ENCODE assay signal across 25 cellular contexts in the genomic region with DNA sequence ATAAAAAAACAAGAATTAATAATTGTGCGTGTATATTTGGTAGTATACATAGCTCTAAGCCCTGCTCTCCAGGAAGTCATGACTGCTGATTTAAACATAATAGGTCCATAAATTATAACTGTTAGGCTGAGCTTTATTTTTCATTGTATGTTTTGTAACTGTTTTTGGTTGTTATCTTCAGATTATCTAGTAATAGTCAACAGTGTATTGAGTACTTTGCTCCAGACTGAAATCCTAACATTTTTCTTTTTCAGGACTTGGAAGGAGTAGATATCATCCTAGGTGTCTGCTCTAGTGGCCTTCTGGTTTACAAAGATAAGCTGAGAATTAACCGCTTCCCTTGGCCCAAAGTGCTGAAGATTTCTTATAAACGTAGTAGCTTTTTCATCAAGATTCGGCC.
A peak's percentile ranks its signal among the peaks of the same experiment; 100 is the strongest.
DNase-seq lines count a peak whose midpoint lies in the region; ATAC-seq and TF ChIP-seq lines count a peak whose summit lies in the region.
"Had no signal": no experiment of that assay in that cellular context is flagged by ENCODE, and none has a peak within 500 bp of the region (broad histone marks: within the 10 kb centered on the region; RNA-seq: fewer than 3 reads in every experiment).

No MANE protein-coding gene starts in this region.

- H3K36me3 ChIP-seq in MG63 = no peaks in the 10 kb centered on the region

- no peak for TF ChIP-seq CTCF in VCaP (conservative IDR thresholded peaks at IDR 0.05)

- no peaks in the 10 kb centered on the region for H3K9me3 Mint-ChIP-seq in activated naive CD8-positive, alpha-beta T cell (ENCODE audit: low read depth)
- H3K9me3 Mint-ChIP-seq in activated naive CD8-positive, alpha-beta T cell treated with anti-CD3 and anti-CD28 coated beads for 36 hours = no peaks in the 10 kb centered on the region
- H3K9me3 Mint-ChIP-seq: CD4-positive, CD25-positive, alpha-beta regulatory T cell; HFFc6 had no signal

- H3K27me3 Mint-ChIP-seq in activated naive CD8-positive, alpha-beta T cell = no peaks in the 10 kb centered on the region
- H3K27me3 Mint-ChIP-seq in activated naive CD8-positive, alpha-beta T cell treated with anti-CD3 and anti-CD28 coated beads for 36 hours = no peaks in the 10 kb centered on the region
- H3K27me3 Mint-ChIP-seq: CD4-positive, CD25-positive, alpha-beta regulatory T cell had no signal

- H3K4me3 Mint-ChIP-seq in activated naive CD8-positive, alpha-beta T cell = no peak overlapping the region
- no peak overlapping the region for H3K4me3 Mint-ChIP-seq in activated naive CD8-positive, alpha-beta T cell treated with anti-CD3 and anti-CD28 coated beads for 36 hours
- H3K4me3 Mint-ChIP-seq: CD4-positive, CD25-positive, alpha-beta regulatory T cell; HFFc6 had no signal

- ATAC-seq in HG03442 (IDR thresholded peaks at IDR 0.05; ENCODE audit: unreplicated experiment) = no peak
- ATAC-seq in esophagus mucosa = no peak
- ATAC-seq: GM12878, SK-N-SH treated with all-trans-retinoic acid at 6 μM for 48 hours had no signal

- no peaks in the 10 kb centered on the region for H3K4me1 Mint-ChIP-seq in activated naive CD8-positive, alpha-beta T cell (ENCODE audit: low read depth)
- H3K4me1 Mint-ChIP-seq in activated naive CD8-positive, alpha-beta T cell treated with anti-CD3 and anti-CD28 coated beads for 36 hours = no peaks in the 10 kb centered on the region

- peak overlapping the region; percentile 23 for H3K27ac Mint-ChIP-seq in activated naive CD8-positive, alpha-beta T cell
- no peak overlapping the region for H3K27ac Mint-ChIP-seq in activated naive CD8-positive, alpha-beta T cell treated with anti-CD3 and anti-CD28 coated beads for 36 hours
- H3K27ac Mint-ChIP-seq: CD4-positive, CD25-positive, alpha-beta regulatory T cell; HFFc6 had no signal

- H3K4me3 ChIP-seq in MG63 = no peak overlapping the region
- H3K4me3 ChIP-seq: GM12878 had no signal

- peaks cover 7% of the 10 kb centered on the region for H3K36me3 Mint-ChIP-seq in activated naive CD8-positive, alpha-beta T cell
- H3K36me3 Mint-ChIP-seq in activated naive CD8-positive, alpha-beta T cell treated with anti-CD3 and anti-CD28 coated beads for 36 hours = peaks cover 4% of the 10 kb centered on the region

- no peaks in the 10 kb centered on the region for H3K27me3 ChIP-seq in MG63

- H3K9me3 ChIP-seq in MG63 = no peaks in the 10 kb centered on the region

- no peak for DNase-seq in activated naive CD8-positive, alpha-beta T cell treated with anti-CD3 and anti-CD28 coated beads for 36 hours
- DNase-seq in OCI-M1 (lab: John Stamatoyannopoulos, UW) (peak; percentile 91), MG63 (no peak)
- DNase-seq: CD4-positive, CD25-positive, alpha-beta regulatory T cell; COR-L47; DMS 273 treated with DMSO at 0.1 percent for 48 hours; DMS79 treated with DMSO at 0.1 percent for 48 hours; H7; HFFc6; IMR-90; Karpas-422; NCI-H1417; NCI-H1694 treated with DMSO at 0.1 percent for 48 hours; NCI-H2107; NCI-H446 treated with DMSO at 0.1 percent for 48 hours; NCI-H526 treated with DMSO at 0.1 percent for 48 hours; PC-3; SIG-M5 had no signal

- peak overlapping the region; percentile 11; the same call in 1 of the 2 replicates for H3K27ac ChIP-seq in VCaP
- H3K27ac ChIP-seq: RWPE1 had no signal
